ENCODE assay signal across 16 cellular contexts in genomic region chr19:10532457-10532856, GRCh38. TPM values are rescaled to one million over a fixed set of nuclear protein-coding genes. Genes with fewer than 3 reads are reported as not detected.
DNase-seq lines count a peak whose midpoint lies in the region; ATAC-seq, FAIRE-seq and TF ChIP-seq lines count a peak whose summit lies in the region.
"Had no signal": no experiment of that assay in that cellular context is flagged by ENCODE, and none has a peak within 500 bp of the region (broad histone marks: within the 10 kb centered on the region; RNA-seq: fewer than 3 reads in every experiment).

No MANE protein-coding gene starts in this region.

- TF ChIP-seq POLR2A in GM12878 (IDR thresholded peaks at IDR 0.05; ENCODE audit: low read depth, low read length) (no peak), sigmoid colon (IDR thresholded peaks at IDR 0.05) (no peak)

- H3K27me3 ChIP-seq in GM12878 (replicated peaks in 1 of 2; ENCODE audit: control insufficient read depth in 2 of 2, insufficient read depth in 2 of 2, low read length in 1 of 2) (no peaks in the 10 kb centered on the region), sigmoid colon (peaks cover 0 to 5% (median 0%) of the 10 kb centered on the region in 3 donors)
- H3K27me3 ChIP-seq: BLaER1 treated with 17β-estradiol and CSF1 and Interleukin-3, amounts not matched to agents 10 nM and 100 nM had no signal

- BruUV-seq in GM12878 (replicated peaks; lab: Mats Ljungman, UMichigan), result no TSS peak

- POLR2A ChIA-PET in GM12878 (lab: Charles Lee), result interaction anchor here (0.7 kb wide), 1 partner anchor 359 kb away, joined by 3 read pairs; no protein-coding TSS in a partner anchor

- DNase-seq in stimulated activated naive CD8-positive, alpha-beta T cell treated with anti-CD3 and anti-CD28 coated beads, Interleukin-15, Interleukin-2, amounts not matched to agents 100 U/mL and 50 U/mL, for 24 hours, result no peak
- no peak for DNase-seq in stimulated activated naive CD8-positive, alpha-beta T cell treated with anti-CD3 and anti-CD28 coated beads, Interleukin-15, amount 100 ng/mL, for 72 hours
- DNase-seq in GM12878 (ENCODE audit: low read depth, low spot score) (no peak), sigmoid colon (no peak), progenitor cell of endocrine pancreas (ENCODE audit: low spot score, unreplicated experiment) (no peak)
- DNase-seq in stimulated activated effector memory CD8-positive, alpha-beta T cell treated with anti-CD3 and anti-CD28 coated beads, Interleukin-12 subunit alpha, Interleukin-12 subunit beta, amount 100 ng/mL, for 72 hours (ENCODE audit: low spot score in 2 of 2), result no peak
- DNase-seq: ACHN; Calu3; CD4-positive, CD25-positive, alpha-beta regulatory T cell; DMS79; H7 had no signal

- H3K4me1 Mint-ChIP-seq in stimulated activated naive CD8-positive, alpha-beta T cell treated with anti-CD3 and anti-CD28 coated beads, Interleukin-15, amount 100 ng/mL, for 72 hours, result no peaks in the 10 kb centered on the region
- H3K4me1 Mint-ChIP-seq in stimulated activated effector memory CD8-positive, alpha-beta T cell treated with anti-CD3 and anti-CD28 coated beads, Interleukin-12 subunit alpha, Interleukin-12 subunit beta, amount 100 ng/mL, for 72 hours, result no peaks in the 10 kb centered on the region
- H3K4me1 Mint-ChIP-seq in progenitor cell of endocrine pancreas (ENCODE audit: low read depth), result no peaks in the 10 kb centered on the region
- H3K4me1 Mint-ChIP-seq: CD4-positive, CD25-positive, alpha-beta regulatory T cell; GM23338; IgD-negative memory B cell had no signal

- H3K9ac ChIP-seq in GM12878 (ENCODE audit: control insufficient read depth, insufficient read depth, low read length), result no peak overlapping the region
- H3K9ac ChIP-seq: BLaER1 treated with 17β-estradiol and CSF1 and Interleukin-3, amounts not matched to agents 10 nM and 100 nM had no signal

- H3K79me2 ChIP-seq in GM12878 (ENCODE audit: control insufficient read depth, insufficient read depth, low read length), result no peaks in the 10 kb centered on the region

- 0% methylated on average over 1 of the region's 1 CpG for WGBS in GM12878 (ENCODE audit: insufficient coverage, insufficient replicate concordance, low lambda C conversion rate, missing lambda C conversion rate)
- WGBS in sigmoid colon, 2 donors, result 91% methylated on average over 1 of the region's 1 CpG

- H3K4me2 ChIP-seq in GM12878 (ENCODE audit: control insufficient read depth, insufficient read depth), result no peak overlapping the region
- H3K4me2 ChIP-seq: BLaER1 treated with 17β-estradiol and CSF1 and Interleukin-3, amounts not matched to agents 10 nM and 100 nM; GM23338 had no signal

- no peak overlapping the region for H3K27ac Mint-ChIP-seq in stimulated activated naive CD8-positive, alpha-beta T cell treated with anti-CD3 and anti-CD28 coated beads, Interleukin-15, amount 100 ng/mL, for 72 hours
- no peak overlapping the region for H3K27ac Mint-ChIP-seq in stimulated activated effector memory CD8-positive, alpha-beta T cell treated with anti-CD3 and anti-CD28 coated beads, Interleukin-12 subunit alpha, Interleukin-12 subunit beta, amount 100 ng/mL, for 72 hours
- H3K27ac Mint-ChIP-seq in progenitor cell of endocrine pancreas, result no peak overlapping the region
- H3K27ac Mint-ChIP-seq: CD4-positive, CD25-positive, alpha-beta regulatory T cell; GM23338; IgD-negative memory B cell had no signal

- CTCF ChIA-PET in GM12878 (lab: Yijun Ruan, JAX), result interaction anchor here (0.9 to 1.5 kb wide), 5 partner anchors 10 to 49 kb away, joined by 3 to 5 read pairs (median 4); no protein-coding TSS in a partner anchor

- peaks cover 0 to 5% of the 10 kb centered on the region in 2 donors for H3K9me3 Mint-ChIP-seq in stimulated activated naive CD8-positive, alpha-beta T cell treated with anti-CD3 and anti-CD28 coated beads, Interleukin-15, amount 100 ng/mL, for 72 hours
- H3K9me3 Mint-ChIP-seq in stimulated activated effector memory CD8-positive, alpha-beta T cell treated with anti-CD3 and anti-CD28 coated beads, Interleukin-12 subunit alpha, Interleukin-12 subunit beta, amount 100 ng/mL, for 72 hours, result no peaks in the 10 kb centered on the region
- H3K9me3 Mint-ChIP-seq in progenitor cell of endocrine pancreas (ENCODE audit: low read depth), result no peaks in the 10 kb centered on the region
- H3K9me3 Mint-ChIP-seq: GM23338 had no signal

- peak; percentile 32 for ATAC-seq in stimulated activated naive CD8-positive, alpha-beta T cell treated with anti-CD3 and anti-CD28 coated beads, Interleukin-15, Interleukin-2, amounts not matched to agents 100 U/mL and 50 U/mL, for 24 hours
- no peak for ATAC-seq in stimulated activated naive CD8-positive, alpha-beta T cell treated with anti-CD3 and anti-CD28 coated beads, Interleukin-15, amount 100 ng/mL, for 72 hours
- ATAC-seq in GM12878, result no peak
- ATAC-seq in stimulated activated effector memory CD8-positive, alpha-beta T cell treated with anti-CD3 and anti-CD28 coated beads, Interleukin-12 subunit alpha, Interleukin-12 subunit beta, amount 100 ng/mL, for 72 hours, result peak; percentile 37
- ATAC-seq: GM23338 had no signal

- TF ChIP-seq EP300 in GM12878 (IDR thresholded peaks at IDR 0.05; ENCODE audit: borderline replicate concordance in 1 of 2, control insufficient read depth in 1 of 2, low read depth in 2 of 2, low read length in 2 of 2), result no peak
- TF ChIP-seq EP300 in sigmoid colon (IDR thresholded peaks at IDR 0.05), result no peak

- H3K27me3 Mint-ChIP-seq in stimulated activated naive CD8-positive, alpha-beta T cell treated with anti-CD3 and anti-CD28 coated beads, Interleukin-15, amount 100 ng/mL, for 72 hours, result peaks cover 10% of the 10 kb centered on the region
- peaks cover 10% of the 10 kb centered on the region for H3K27me3 Mint-ChIP-seq in progenitor cell of endocrine pancreas

- SMC1A ChIA-PET in GM12878 (lab: Charles Lee; ENCODE audit: uncharacterized antibody, unreplicated experiment), result interaction anchor here (1.6 kb wide), 1 partner anchor 40 kb away, joined by 3 read pairs; no protein-coding TSS in a partner anchor

- no peak for TF ChIP-seq CTCF in GM12878 (IDR thresholded peaks at IDR 0.05 in 2 of 3, conservative IDR thresholded peaks at IDR 0.05 in 1 of 3; ENCODE audit: control insufficient read depth in 2 of 3, extremely low read depth in 1 of 3, insufficient read depth in 1 of 3, low read depth in 3 of 3, low read length in 3 of 3)
- TF ChIP-seq CTCF in sigmoid colon (IDR thresholded peaks at IDR 0.05), result no peak
- TF ChIP-seq CTCF in progenitor cell of endocrine pancreas (IDR thresholded peaks at IDR 0.05; ENCODE audit: unreplicated experiment), result no peak

- H3K36me3 ChIP-seq in GM12878 (ENCODE audit: control insufficient read depth in 2 of 2, insufficient read depth in 2 of 2, low read length in 1 of 2) (no peaks in the 10 kb centered on the region), sigmoid colon (no peaks in the 10 kb centered on the region)
- H3K36me3 ChIP-seq: BLaER1 treated with 17β-estradiol and CSF1 and Interleukin-3, amounts not matched to agents 10 nM and 100 nM had no signal

- H4K20me1 ChIP-seq in GM12878 (ENCODE audit: control insufficient read depth, insufficient read depth), result no peaks in the 10 kb centered on the region
- H4K20me1 ChIP-seq: BLaER1 treated with 17β-estradiol and CSF1 and Interleukin-3, amounts not matched to agents 10 nM and 100 nM had no signal

- no peak for FAIRE-seq in GM12878 (lab: Jason Lieb, UNC)
- FAIRE-seq: GM12891 had no signal

- H3K36me3 Mint-ChIP-seq in stimulated activated effector memory CD8-positive, alpha-beta T cell treated with anti-CD3 and anti-CD28 coated beads, Interleukin-12 subunit alpha, Interleukin-12 subunit beta, amount 100 ng/mL, for 72 hours, result no peaks in the 10 kb centered on the region
- no peaks in the 10 kb centered on the region for H3K36me3 Mint-ChIP-seq in progenitor cell of endocrine pancreas (ENCODE audit: insufficient read depth)
- H3K36me3 Mint-ChIP-seq: CD4-positive, CD25-positive, alpha-beta regulatory T cell had no signal

- no peak overlapping the region for H3K4me3 ChIP-seq in GM12878
- no peak overlapping the region for H3K4me3 ChIP-seq in sigmoid colon
- H3K4me3 ChIP-seq: BLaER1 treated with 17β-estradiol and CSF1 and Interleukin-3, amounts not matched to agents 10 nM and 100 nM; GM23338 had no signal

- in situ Hi-C loops in GM12878 (cut with MboI), result no loop called here

- TF ChIP-seq RAD21 in GM12878 (IDR thresholded peaks at IDR 0.05; ENCODE audit: insufficient read depth, low read depth, low read length), result no peak

- H3K9me3 ChIP-seq in GM12878 (replicated peaks; ENCODE audit: control insufficient read depth, insufficient read depth, low read length) (peaks cover 2% of the 10 kb centered on the region; the same call in 1 of the 3 replicates), sigmoid colon (no peaks in the 10 kb centered on the region)

- intact Hi-C loops in GM12878 (cut with micrococcal nuclease; ENCODE audit: unreplicated experiment), result no loop called here
- intact Hi-C loops in sigmoid colon (cut with DNase I), result no loop called here

- no peaks in the 10 kb centered on the region for H3K4me1 ChIP-seq in GM12878 (ENCODE audit: control insufficient read depth, insufficient read depth, low read length)
- H3K4me1 ChIP-seq in sigmoid colon, result no peaks in the 10 kb centered on the region

- RAD21 ChIA-PET in GM12878 (lab: Charles Lee; ENCODE audit: unreplicated experiment), result no interaction called here

- no peak overlapping the region for H3K4me3 Mint-ChIP-seq in stimulated activated naive CD8-positive, alpha-beta T cell treated with anti-CD3 and anti-CD28 coated beads, Interleukin-15, amount 100 ng/mL, for 72 hours
- no peak overlapping the region for H3K4me3 Mint-ChIP-seq in stimulated activated effector memory CD8-positive, alpha-beta T cell treated with anti-CD3 and anti-CD28 coated beads, Interleukin-12 subunit alpha, Interleukin-12 subunit beta, amount 100 ng/mL, for 72 hours
- H3K4me3 Mint-ChIP-seq in progenitor cell of endocrine pancreas (ENCODE audit: low read depth), result no peak overlapping the region
- H3K4me3 Mint-ChIP-seq: CD4-positive, CD25-positive, alpha-beta regulatory T cell; GM23338; IgD-negative memory B cell had no signal

- H3K27ac ChIP-seq in GM12878 (ENCODE audit: control insufficient read depth, insufficient read depth) (no peak overlapping the region), sigmoid colon (no peak overlapping the region)
- H3K27ac ChIP-seq: BLaER1 treated with 17β-estradiol and CSF1 and Interleukin-3, amounts not matched to agents 10 nM and 100 nM had no signal

- H2AFZ ChIP-seq in GM12878 (ENCODE audit: control insufficient read depth, low read depth, low read length), result no peak overlapping the region
- H2AFZ ChIP-seq: GM23338 had no signal

RNA-seq across cellular contexts. Expression of gene ATG4D, which starts 11.2 kb away (rescaled TPM):
- 11.7 and 13.3 TPM in 2 replicates for total RNA-seq in GM12878 (2013; cell fraction: nucleolus; rRNA removed)
- total RNA-seq in GM12878 (2014; rRNA removed) (15.6 and 16.8 TPM in 2 replicates), GM12878 (2014; rRNA removed; fragmentation: Illumina TruSeq; extraction: Trizol) (8.1 and 8.4 TPM in 2 replicates), GM12878 (2021) (24.2 and 24.3 TPM in 2 replicates), sigmoid colon (10 to 100 TPM; 11.4 to 25.5 (median 16.7) TPM), progenitor cell of endocrine pancreas (44.9 and 52.6 TPM in 2 replicates)
- polyA plus RNA-seq in GM12878 (2011; ENCODE audit: low read depth), result 7.4 TPM
- polyA plus RNA-seq in GM12878 (2011; rRNA removed) (7.9 and 14.5 TPM in 2 replicates), GM12878 (2014; fragmentation: Illumina TruSeq; extraction: Trizol) (1.2 and 7.7 TPM in 2 replicates), GM12878 (2014; fragmentation: Nextera tagmentation; extraction: Ambion mirVana) (1 to 10 TPM in 1 of 2 experiments, under 1 TPM in 1; 0.39 to 2.3 TPM), GM12878 (2014; rRNA removed) (26.7 and 28.7 TPM in 2 replicates), GM12878 (2016; fragmentation: Nextera tagmentation; extraction: Ambion mirVana) (10 to 100 TPM; 12.4 to 14.6 TPM), sigmoid colon (10 to 100 TPM; 70.3 to 82.5 (median 77.5) TPM)
- 20.2 and 26.1 TPM in 2 replicates for polyA plus RNA-seq in GM12878 (2011; cell fraction: cytosol; rRNA removed)
- 45.2 and 57.3 TPM in 2 replicates for polyA plus RNA-seq in GM12878 (2011; cell fraction: nucleus; rRNA removed)
- polyA plus RNA-seq in GM12878 (2012), result 17.3 and 23.3 TPM in 2 replicates
- polyA minus RNA-seq in GM12878 (2011; rRNA and poly(A)+ RNA removed), result 10.1 and 22.5 TPM in 2 replicates
- 6.4 and 9.4 TPM in 2 replicates for polyA minus RNA-seq in GM12878 (2011; cell fraction: cytosol; rRNA and poly(A)+ RNA removed)
- 10.0 and 14.4 TPM in 2 replicates for polyA minus RNA-seq in GM12878 (2011; cell fraction: nucleus; rRNA and poly(A)+ RNA removed)

RNA-seq across cellular contexts. Expression of gene S1PR5, which starts 15.2 kb away (rescaled TPM):
- total RNA-seq in GM12878 (2013; cell fraction: nucleolus; rRNA removed), result not detected in 2 replicates
- total RNA-seq in GM12878 (2014; rRNA removed), result 0.11 TPM in 1 of 2 replicates, not detected in the other
- 0.14 TPM in 1 of 2 replicates, not detected in the other for total RNA-seq in GM12878 (2014; rRNA removed; fragmentation: Illumina TruSeq; extraction: Trizol)
- not detected in 2 replicates for total RNA-seq in GM12878 (2021)
- not detected for polyA plus RNA-seq in GM12878 (2011; ENCODE audit: low read depth)
- 0.04 TPM in 1 of 2 replicates, not detected in the other for polyA plus RNA-seq in GM12878 (2011; rRNA removed)
- 0.03 TPM in 1 of 2 replicates, not detected in the other for polyA plus RNA-seq in GM12878 (2011; cell fraction: cytosol; rRNA removed)
- polyA plus RNA-seq in GM12878 (2011; cell fraction: nucleus; rRNA removed), result not detected in 2 replicates
- polyA plus RNA-seq in GM12878 (2012), result not detected in 2 replicates
- not detected in 2 replicates for polyA plus RNA-seq in GM12878 (2014; fragmentation: Illumina TruSeq; extraction: Trizol)
- polyA plus RNA-seq in GM12878 (2014; fragmentation: Nextera tagmentation; extraction: Ambion mirVana), result not detected
- polyA plus RNA-seq in GM12878 (2014; rRNA removed), result 0.14 TPM in 1 of 2 replicates, not detected in the other
- polyA plus RNA-seq in GM12878 (2016; fragmentation: Nextera tagmentation; extraction: Ambion mirVana), result not detected
- polyA minus RNA-seq in GM12878 (2011; rRNA and poly(A)+ RNA removed), result not detected in 2 replicates
- not detected in 2 replicates for polyA minus RNA-seq in GM12878 (2011; cell fraction: cytosol; rRNA and poly(A)+ RNA removed)
- polyA minus RNA-seq in GM12878 (2011; cell fraction: nucleus; rRNA and poly(A)+ RNA removed), result not detected in 2 replicates
- total RNA-seq in sigmoid colon, result not detected
- under 1 TPM in 1 of 3 donors, not detected in 2; 0.07 TPM for polyA plus RNA-seq in sigmoid colon
- total RNA-seq in progenitor cell of endocrine pancreas, result not detected in 2 replicates
- total RNA-seq: Calu3; CD4-positive, CD25-positive, alpha-beta regulatory T cell; HT-29 had no signal

RNA-seq across cellular contexts. Expression of gene KEAP1, which starts 29.3 kb away (rescaled TPM):
- total RNA-seq in GM12878 (2013; cell fraction: nucleolus; rRNA removed), result 30.3 and 40.1 TPM in 2 replicates
- 49.0 and 60.4 TPM in 2 replicates for total RNA-seq in GM12878 (2014; rRNA removed)
- 44.3 and 54.7 TPM in 2 replicates for total RNA-seq in GM12878 (2014; rRNA removed; fragmentation: Illumina TruSeq; extraction: Trizol)
- 61.2 and 76.2 TPM in 2 replicates for total RNA-seq in GM12878 (2021)
- 19.1 TPM for polyA plus RNA-seq in GM12878 (2011; ENCODE audit: low read depth)
- polyA plus RNA-seq in GM12878 (2011; rRNA removed), result 23.7 and 42.6 TPM in 2 replicates
- 45.2 and 63.6 TPM in 2 replicates for polyA plus RNA-seq in GM12878 (2011; cell fraction: cytosol; rRNA removed)
- 57.9 and 62.3 TPM in 2 replicates for polyA plus RNA-seq in GM12878 (2011; cell fraction: nucleus; rRNA removed)
- 31.0 and 33.1 TPM in 2 replicates for polyA plus RNA-seq in GM12878 (2012)
- 17.2 and 36.7 TPM in 2 replicates for polyA plus RNA-seq in GM12878 (2014; fragmentation: Illumina TruSeq; extraction: Trizol)
- 1 to 10 TPM; 1.4 to 9.3 TPM for polyA plus RNA-seq in GM12878 (2014; fragmentation: Nextera tagmentation; extraction: Ambion mirVana)
- 41.2 and 50.2 TPM in 2 replicates for polyA plus RNA-seq in GM12878 (2014; rRNA removed)
- 10 to 100 TPM; 83.1 to 87.7 TPM for polyA plus RNA-seq in GM12878 (2016; fragmentation: Nextera tagmentation; extraction: Ambion mirVana)
- polyA minus RNA-seq in GM12878 (2011; rRNA and poly(A)+ RNA removed), result 102 and 125 TPM in 2 replicates
- polyA minus RNA-seq in GM12878 (2011; cell fraction: cytosol; rRNA and poly(A)+ RNA removed), result 29.0 and 35.8 TPM in 2 replicates
- polyA minus RNA-seq in GM12878 (2011; cell fraction: nucleus; rRNA and poly(A)+ RNA removed), result 16.2 and 22.3 TPM in 2 replicates
- 10 to 100 TPM; 45.4 to 67.8 (median 53.1) TPM for total RNA-seq in sigmoid colon
- polyA plus RNA-seq in sigmoid colon, result 10 to 100 TPM; 43.2 to 62.4 (median 50.5) TPM
- 64.7 and 76.6 TPM in 2 replicates for total RNA-seq in progenitor cell of endocrine pancreas

RNA-seq across cellular contexts. Expression of gene KRI1, which starts 33.4 kb away (rescaled TPM):
- total RNA-seq in GM12878 (2013; cell fraction: nucleolus; rRNA removed), result 18.6 and 20.9 TPM in 2 replicates
- 25.3 and 31.0 TPM in 2 replicates for total RNA-seq in GM12878 (2014; rRNA removed)
- 17.6 and 21.0 TPM in 2 replicates for total RNA-seq in GM12878 (2014; rRNA removed; fragmentation: Illumina TruSeq; extraction: Trizol)
- 32.7 and 36.2 TPM in 2 replicates for total RNA-seq in GM12878 (2021)
- 10.2 TPM for polyA plus RNA-seq in GM12878 (2011; ENCODE audit: low read depth)
- polyA plus RNA-seq in GM12878 (2011; rRNA removed), result 17.2 and 17.4 TPM in 2 replicates
- polyA plus RNA-seq in GM12878 (2011; cell fraction: cytosol; rRNA removed), result 12.3 and 17.7 TPM in 2 replicates
- polyA plus RNA-seq in GM12878 (2011; cell fraction: nucleus; rRNA removed), result 43.9 and 57.1 TPM in 2 replicates
- polyA plus RNA-seq in GM12878 (2012), result 18.6 and 27.4 TPM in 2 replicates
- polyA plus RNA-seq in GM12878 (2014; fragmentation: Illumina TruSeq; extraction: Trizol), result 21.9 and 24.7 TPM in 2 replicates
- polyA plus RNA-seq in GM12878 (2014; fragmentation: Nextera tagmentation; extraction: Ambion mirVana), result 1 to 10 TPM in 1 of 2 experiments, under 1 TPM in 1; 0.98 to 3.4 TPM
- polyA plus RNA-seq in GM12878 (2014; rRNA removed), result 42.5 and 42.6 TPM in 2 replicates
- polyA plus RNA-seq in GM12878 (2016; fragmentation: Nextera tagmentation; extraction: Ambion mirVana), result 10 to 100 TPM; 24.7 to 27.4 TPM
- polyA minus RNA-seq in GM12878 (2011; rRNA and poly(A)+ RNA removed), result 5.3 and 7.0 TPM in 2 replicates
- polyA minus RNA-seq in GM12878 (2011; cell fraction: cytosol; rRNA and poly(A)+ RNA removed), result 8.0 and 9.6 TPM in 2 replicates
- polyA minus RNA-seq in GM12878 (2011; cell fraction: nucleus; rRNA and poly(A)+ RNA removed), result 12.5 and 24.5 TPM in 2 replicates
- 10 to 100 TPM; 13.6 to 21.1 (median 16.1) TPM for total RNA-seq in sigmoid colon
- 10 to 100 TPM in 2 of 3 donors, 1 to 10 TPM in 1; 7.2 to 28.9 (median 11.4) TPM for polyA plus RNA-seq in sigmoid colon
- total RNA-seq in progenitor cell of endocrine pancreas, result 32.1 and 35.0 TPM in 2 replicates

RNA-seq across cellular contexts. Expression of gene CDKN2D, which starts 36.3 kb away (rescaled TPM):
- 1.3 and 1.9 TPM in 2 replicates for total RNA-seq in GM12878 (2013; cell fraction: nucleolus; rRNA removed)
- total RNA-seq in GM12878 (2014; rRNA removed) (3.4 TPM in 2 replicates), GM12878 (2014; rRNA removed; fragmentation: Illumina TruSeq; extraction: Trizol) (7.6 and 8.5 TPM in 2 replicates), GM12878 (2021) (10.2 and 11.0 TPM in 2 replicates), sigmoid colon (10 to 100 TPM in 3 of 4 donors, 1 to 10 TPM in 1; 7.5 to 14.9 (median 11.3) TPM), progenitor cell of endocrine pancreas (4.2 and 5.0 TPM in 2 replicates)
- polyA plus RNA-seq in GM12878 (2011; ENCODE audit: low read depth), result 4.1 TPM
- polyA plus RNA-seq in GM12878 (2011; rRNA removed) (11.9 and 17.0 TPM in 2 replicates), GM12878 (2014; fragmentation: Illumina TruSeq; extraction: Trizol) (3.6 and 5.2 TPM in 2 replicates), GM12878 (2014; fragmentation: Nextera tagmentation; extraction: Ambion mirVana) (1 to 10 TPM in 1 of 2 experiments, under 1 TPM in 1; 0.53 to 4.9 TPM), GM12878 (2014; rRNA removed) (17.2 and 18.0 TPM in 2 replicates), GM12878 (2016; fragmentation: Nextera tagmentation; extraction: Ambion mirVana) (1 to 10 TPM; 5.9 to 9.3 TPM), sigmoid colon (10 to 100 TPM; 17.4 to 28.2 (median 17.8) TPM)
- 19.5 and 28.1 TPM in 2 replicates for polyA plus RNA-seq in GM12878 (2011; cell fraction: cytosol; rRNA removed)
- polyA plus RNA-seq in GM12878 (2011; cell fraction: nucleus; rRNA removed), result 11.9 and 14.9 TPM in 2 replicates
- 11.9 and 14.9 TPM in 2 replicates for polyA plus RNA-seq in GM12878 (2012)
- 5.3 and 8.3 TPM in 2 replicates for polyA minus RNA-seq in GM12878 (2011; rRNA and poly(A)+ RNA removed)
- polyA minus RNA-seq in GM12878 (2011; cell fraction: cytosol; rRNA and poly(A)+ RNA removed), result 2.9 and 5.2 TPM in 2 replicates
- 1.7 and 1.8 TPM in 2 replicates for polyA minus RNA-seq in GM12878 (2011; cell fraction: nucleus; rRNA and poly(A)+ RNA removed)

Comparison
In these comparisons a context has a peak if more than half of its experiments do, and no peak if none do; other contexts are left out.
1. ATAC-seq: peak in stimulated activated naive CD8-positive, alpha-beta T cell treated with anti-CD3 and anti-CD28 coated beads, Interleukin-15, Interleukin-2, amounts not matched to agents 100 U/mL and 50 U/mL, for 24 hours (single experiment) and stimulated activated effector memory CD8-positive, alpha-beta T cell treated with anti-CD3 and anti-CD28 coated beads, Interleukin-12 subunit alpha, Interleukin-12 subunit beta, amount 100 ng/mL, for 72 hours (single experiment); none in stimulated activated naive CD8-positive, alpha-beta T cell treated with anti-CD3 and anti-CD28 coated beads, Interleukin-15, amount 100 ng/mL, for 72 hours (single experiment) and GM12878 (single experiment).